10 cellular contexts compared by ENCODE assay signal in genomic region chr7:111392976-111393762, GRCh38.
DNase-seq lines count a peak whose midpoint lies in the region; ATAC-seq and TF ChIP-seq lines count a peak whose summit lies in the region.
"Had no signal": no experiment of that assay in that cellular context is flagged by ENCODE, and none has a peak within 500 bp of the region (broad histone marks: within the 10 kb centered on the region; RNA-seq: fewer than 3 reads in every experiment).

No MANE protein-coding gene starts in this region.

- H3K4me1 ChIP-seq in GM23248 (ENCODE audit: insufficient read depth) (peaks cover 14% of the 10 kb centered on the region), right atrium auricular region (peaks cover 0 to 11% of the 10 kb centered on the region in 2 donors)

- no peak overlapping the region for H3K27ac ChIP-seq in GM23248
- H3K27ac ChIP-seq in right atrium auricular region, result peak overlapping the region; percentile 9 to 12
- H3K27ac ChIP-seq: RWPE1 had no signal

- H3K9me3 ChIP-seq in GM23248 (ENCODE audit: low read depth), result no peaks in the 10 kb centered on the region
- H3K9me3 ChIP-seq in right atrium auricular region, result no peaks in the 10 kb centered on the region

- no peak for ATAC-seq in HG03457 (IDR thresholded peaks at IDR 0.05; ENCODE audit: unreplicated experiment)
- no peak for ATAC-seq in HG03139 (IDR thresholded peaks at IDR 0.05; ENCODE audit: unreplicated experiment)

- WGBS in GM23248 (ENCODE audit: low coverage in 1 of 2, low lambda C conversion rate in 2 of 2, missing lambda C conversion rate in 2 of 2), 2 experiments, result 78 to 87% methylated on average over 4 of the region's 4 CpGs

- H3K79me2 ChIP-seq in GM23248 (ENCODE audit: insufficient read depth), result no peaks in the 10 kb centered on the region

- no peaks in the 10 kb centered on the region for H3K9me2 ChIP-seq in GM23248 (ENCODE audit: insufficient read depth)

- no peak overlapping the region for H3K4me3 ChIP-seq in GM23248
- no peak overlapping the region for H3K4me3 ChIP-seq in right atrium auricular region

- peak; percentile 7 for DNase-seq in GM23248
- peak; percentile 86 for DNase-seq in astrocyte of the hippocampus (ENCODE audit: low read depth, low spot score)
- DNase-seq in right atrium auricular region (ENCODE audit: low spot score), result no peak
- DNase-seq in putamen (ENCODE audit: low spot score), result peak; percentile 9
- no peak for DNase-seq in NCI-H510A (lab: John Stamatoyannopoulos, UW)
- no peak for DNase-seq in activated CD4-positive, alpha-beta T cell treated with anti-CD3 and anti-CD28 coated beads for 48 hours
- DNase-seq: NCI-H446 treated with DMSO at 0.1 percent for 48 hours had no signal

- H3K27me3 ChIP-seq in GM23248 (replicated peaks; ENCODE audit: insufficient read depth) (no peaks in the 10 kb centered on the region), right atrium auricular region (no peaks in the 10 kb centered on the region)

- no peaks in the 10 kb centered on the region for H4K20me1 ChIP-seq in GM23248 (ENCODE audit: insufficient read depth)

- H3F3A ChIP-seq in GM23248 (ENCODE audit: insufficient read depth), result peaks cover 7% of the 10 kb centered on the region; the same call in 1 of the 2 replicates

- no peak overlapping the region; the same call in 1 of the 2 replicates for H2AFZ ChIP-seq in GM23248

- H3K36me3 ChIP-seq in GM23248 (ENCODE audit: low read depth), result no peaks in the 10 kb centered on the region
- no peaks in the 10 kb centered on the region for H3K36me3 ChIP-seq in right atrium auricular region

- TF ChIP-seq CTCF in right atrium auricular region (IDR thresholded peaks at IDR 0.05), result no peak

- in situ Hi-C loops in GM23248 (cut with MboI), result no loop called here

- peak overlapping the region; percentile 45 for H3K4me2 ChIP-seq in GM23248 (ENCODE audit: unreplicated experiment)

- no peak overlapping the region for H3K9ac ChIP-seq in GM23248

Comparison
In these comparisons a context has a peak if more than half of its experiments do, and no peak if none do; other contexts are left out.
1. DNase-seq: peak in GM23248 (single experiment), astrocyte of the hippocampus (single experiment) and putamen (single experiment); none in right atrium auricular region (single experiment), NCI-H510A (single experiment) and activated CD4-positive, alpha-beta T cell treated with anti-CD3 and anti-CD28 coated beads for 48 hours (single experiment).